17 cellular contexts compared by ENCODE assay signal in the genomic region with DNA sequence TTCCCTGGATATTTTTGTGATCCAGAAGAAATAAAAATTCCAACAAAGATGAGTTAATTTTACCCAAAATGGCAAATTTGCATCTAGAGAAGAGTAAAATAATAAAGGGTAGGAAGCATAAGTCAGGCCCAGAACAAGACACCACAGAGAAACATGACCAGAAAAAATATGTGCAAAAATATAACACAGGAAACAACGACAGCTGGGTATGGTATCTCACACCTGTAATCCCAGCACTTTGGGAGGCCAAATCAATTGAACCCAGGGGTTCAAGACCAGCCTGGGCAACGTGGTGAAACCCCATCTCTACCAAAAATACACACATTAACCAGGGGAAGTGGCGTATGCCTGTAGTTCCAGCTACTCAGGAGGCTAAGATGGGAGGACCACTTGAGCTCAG. TPM values are rescaled to one million over a fixed set of nuclear protein-coding genes. Genes with fewer than 3 reads are reported as not detected.
DNase-seq lines count a peak whose midpoint lies in the region; ATAC-seq and TF ChIP-seq lines count a peak whose summit lies in the region.
"Had no signal": no experiment of that assay in that cellular context is flagged by ENCODE, and none has a peak within 500 bp of the region (broad histone marks: within the 10 kb centered on the region; RNA-seq: fewer than 3 reads in every experiment).

No MANE protein-coding gene starts in this region.

- H3K27ac Mint-ChIP-seq in T-helper 2 cell treated with Interferon-gamma antibody and Interleukin-4, amounts not matched to agents 5 μg/mL and 100 μg/mL, for 36 hours = peak overlapping the region; percentile 45
- H3K27ac Mint-ChIP-seq in natural killer cell = peak overlapping the region; percentile 68 to 82
- H3K27ac Mint-ChIP-seq in natural killer cell treated with Interleukin-12 subunit alpha and Interleukin-12 subunit beta and Interleukin-15 and Interleukin-18, amount 100 ng/mL, for 72 hours = peak overlapping the region in 1 of 2 donors; percentile 60
- peak overlapping the region; percentile 57 for H3K27ac Mint-ChIP-seq in endothelial cell (ENCODE audit: unreplicated experiment)

- no peak for DNase-seq in T-helper 2 cell treated with Interferon-gamma antibody and Interleukin-4, amounts not matched to agents 5 μg/mL and 100 μg/mL, for 36 hours (ENCODE audit: low spot score)
- DNase-seq in T-helper 2 cell (no peak), natural killer cell (no peak), endothelial cell (ENCODE audit: low spot score) (no peak), medulla oblongata (ENCODE audit: extremely low spot score) (no peak)
- no peak for DNase-seq in natural killer cell treated with Interleukin-12 subunit alpha and Interleukin-12 subunit beta and Interleukin-15 and Interleukin-18, amount 100 ng/mL, for 72 hours (ENCODE audit: low spot score)
- DNase-seq: 8988T, DMS 273 treated with DMSO at 0.1 percent for 48 hours, Karpas-422, MG63, NCI-H1092, NCI-H2081 treated with DMSO at 0.1 percent for 48 hours, NCI-H510A treated with DMSO at 0.1 percent for 48 hours, NCI-H82, PC-3 had no signal

- H3K36me3 Mint-ChIP-seq in T-helper 2 cell treated with Interferon-gamma antibody and Interleukin-4, amounts not matched to agents 5 μg/mL and 100 μg/mL, for 36 hours (ENCODE audit: low read depth) = peaks cover 72% of the 10 kb centered on the region
- H3K36me3 Mint-ChIP-seq in natural killer cell (peaks cover 29% of the 10 kb centered on the region), endothelial cell (ENCODE audit: low read depth, unreplicated experiment) (peaks cover 39% of the 10 kb centered on the region)
- H3K36me3 Mint-ChIP-seq in natural killer cell treated with Interleukin-12 subunit alpha and Interleukin-12 subunit beta and Interleukin-15 and Interleukin-18, amount 100 ng/mL, for 72 hours = peaks cover 55% of the 10 kb centered on the region

- TF ChIP-seq CTCF in natural killer cell (IDR thresholded peaks at IDR 0.05) (no peak), endothelial cell (IDR thresholded peaks at IDR 0.05; ENCODE audit: unreplicated experiment) (no peak)

- H3K4me3 Mint-ChIP-seq in T-helper 2 cell treated with Interferon-gamma antibody and Interleukin-4, amounts not matched to agents 5 μg/mL and 100 μg/mL, for 36 hours = no peak overlapping the region
- H3K4me3 Mint-ChIP-seq in natural killer cell = no peak overlapping the region
- no peak overlapping the region for H3K4me3 Mint-ChIP-seq in natural killer cell treated with Interleukin-12 subunit alpha and Interleukin-12 subunit beta and Interleukin-15 and Interleukin-18, amount 100 ng/mL, for 72 hours
- peak overlapping the region; percentile 22 for H3K4me3 Mint-ChIP-seq in endothelial cell (ENCODE audit: unreplicated experiment)

- peaks cover 13% of the 10 kb centered on the region for H3K4me1 Mint-ChIP-seq in T-helper 2 cell treated with Interferon-gamma antibody and Interleukin-4, amounts not matched to agents 5 μg/mL and 100 μg/mL, for 36 hours (ENCODE audit: low read depth)
- H3K4me1 Mint-ChIP-seq in natural killer cell = peaks cover 28 to 43% of the 10 kb centered on the region in 2 donors
- H3K4me1 Mint-ChIP-seq in natural killer cell treated with Interleukin-12 subunit alpha and Interleukin-12 subunit beta and Interleukin-15 and Interleukin-18, amount 100 ng/mL, for 72 hours (ENCODE audit: low read depth in 2 of 2) = peaks cover 25 to 30% of the 10 kb centered on the region in 2 donors
- peaks cover 8% of the 10 kb centered on the region for H3K4me1 Mint-ChIP-seq in endothelial cell (ENCODE audit: unreplicated experiment)

- no peaks in the 10 kb centered on the region for H3K27me3 Mint-ChIP-seq in T-helper 2 cell treated with Interferon-gamma antibody and Interleukin-4, amounts not matched to agents 5 μg/mL and 100 μg/mL, for 36 hours (ENCODE audit: low read depth)
- H3K27me3 Mint-ChIP-seq in natural killer cell (ENCODE audit: low read depth in 2 of 2) (no peaks in the 10 kb centered on the region), endothelial cell (ENCODE audit: unreplicated experiment) (peaks cover 2% of the 10 kb centered on the region)
- no peaks in the 10 kb centered on the region for H3K27me3 Mint-ChIP-seq in natural killer cell treated with Interleukin-12 subunit alpha and Interleukin-12 subunit beta and Interleukin-15 and Interleukin-18, amount 100 ng/mL, for 72 hours

- intact Hi-C loops in natural killer cell (cut with micrococcal nuclease) = no loop called here

- ATAC-seq in natural killer cell = peak; percentile 38 to 80 (median 53)
- no peak for ATAC-seq in natural killer cell treated with Interleukin-12 subunit alpha and Interleukin-12 subunit beta and Interleukin-15 and Interleukin-18, amount 100 ng/mL, for 72 hours
- no peak for ATAC-seq in GM19455 (IDR thresholded peaks at IDR 0.05; ENCODE audit: unreplicated experiment)
- ATAC-seq in HG03342 (IDR thresholded peaks at IDR 0.05; ENCODE audit: unreplicated experiment) = no peak
- ATAC-seq: PC-3 had no signal

- no peaks in the 10 kb centered on the region for H3K9me3 Mint-ChIP-seq in T-helper 2 cell treated with Interferon-gamma antibody and Interleukin-4, amounts not matched to agents 5 μg/mL and 100 μg/mL, for 36 hours
- H3K9me3 Mint-ChIP-seq in natural killer cell (no peaks in the 10 kb centered on the region), endothelial cell (ENCODE audit: unreplicated experiment) (no peaks in the 10 kb centered on the region)
- no peaks in the 10 kb centered on the region for H3K9me3 Mint-ChIP-seq in natural killer cell treated with Interleukin-12 subunit alpha and Interleukin-12 subunit beta and Interleukin-15 and Interleukin-18, amount 100 ng/mL, for 72 hours

RNA-seq across cellular contexts. Expression of gene SDC3, which starts 39.7 kb away (rescaled TPM):
- total RNA-seq in natural killer cell = under 1 TPM in 2 of 3 donors, not detected in 1; 0.33 to 0.63 TPM
- total RNA-seq in natural killer cell treated with Interleukin-12 subunit alpha and Interleukin-12 subunit beta and Interleukin-15 and Interleukin-18, amount 100 ng/mL, for 72 hours = under 1 TPM in 1 of 2 donors, not detected in 1; 0.11 TPM
- 51.3 TPM for total RNA-seq in endothelial cell (ENCODE audit: unreplicated experiment)

Comparison
In these comparisons a context has a peak if more than half of its experiments do, and no peak if none do; other contexts are left out.
1. ATAC-seq: peak in natural killer cell (3 of 3); none in natural killer cell treated with Interleukin-12 subunit alpha and Interleukin-12 subunit beta and Interleukin-15 and Interleukin-18, amount 100 ng/mL, for 72 hours (0 of 2), GM19455 (single experiment) and HG03342 (single experiment).
2. RNA of gene SDC3, which starts 39.7 kb away (total RNA-seq): 51.3 TPM in endothelial cell (single experiment); 0.33 to 0.63 TPM in natural killer cell and 0.11 TPM in natural killer cell treated with Interleukin-12 subunit alpha and Interleukin-12 subunit beta and Interleukin-15 and Interleukin-18, amount 100 ng/mL, for 72 hours; every median in the first group is over 10 times any median in the second.